8 cellular contexts compared by ENCODE assay signal in genomic region chr14:92040431-92041040, GRCh38. TPM values are rescaled to one million over a fixed set of nuclear protein-coding genes. Genes with fewer than 3 reads are reported as not detected.
A peak's percentile ranks its signal among the peaks of the same experiment; 100 is the strongest.
DNase-seq lines count a peak whose midpoint lies in the region; ATAC-seq and TF ChIP-seq lines count a peak whose summit lies in the region.

No MANE protein-coding gene starts in this region.

- H4K20me1 ChIP-seq in H9 (ENCODE audit: control insufficient read depth, insufficient read depth, insufficient read length) (no peaks in the 10 kb centered on the region), osteoblast (ENCODE audit: insufficient read depth, low read length) (peaks cover 15% of the 10 kb centered on the region)

- H3K4me1 Mint-ChIP-seq in H9 (peaks cover 16 to 18% of the 10 kb centered on the region in 2 experiments), glutamatergic neuron (ENCODE audit: low read depth, unreplicated experiment) (peaks cover 10% of the 10 kb centered on the region)
- H3K4me1 Mint-ChIP-seq in activated T-helper 2 cell treated with anti-CD3 and anti-CD28 coated beads, Interferon-gamma antibody, Interleukin-2, Interleukin-4, amounts not matched to agents 10 μg/mL and 5 μg/mL and 100 μg/mL, durations not matched to agents 14 hours and 24 hours and 36 hours (ENCODE audit: low read depth), result peaks cover 27% of the 10 kb centered on the region

- no peaks in the 10 kb centered on the region; a peak in 1 of 5 replicates for H3K9me3 Mint-ChIP-seq in H9
- no peaks in the 10 kb centered on the region for H3K9me3 Mint-ChIP-seq in activated T-helper 2 cell treated with anti-CD3 and anti-CD28 coated beads, Interferon-gamma antibody, Interleukin-2, Interleukin-4, amounts not matched to agents 10 μg/mL and 5 μg/mL and 100 μg/mL, durations not matched to agents 14 hours and 24 hours and 36 hours
- peaks cover 5% of the 10 kb centered on the region for H3K9me3 Mint-ChIP-seq in glutamatergic neuron (ENCODE audit: unreplicated experiment)

- H3K27ac Mint-ChIP-seq in H9 (peak overlapping the region; percentile 95 to 100 (median 100)), glutamatergic neuron (ENCODE audit: unreplicated experiment) (peak overlapping the region; percentile 97)
- H3K27ac Mint-ChIP-seq in activated T-helper 2 cell treated with anti-CD3 and anti-CD28 coated beads, Interferon-gamma antibody, Interleukin-2, Interleukin-4, amounts not matched to agents 10 μg/mL and 5 μg/mL and 100 μg/mL, durations not matched to agents 14 hours and 24 hours and 36 hours, result peak overlapping the region; percentile 99

- peaks cover 16% of the 10 kb centered on the region; the same call in 1 of the 2 replicates for H3K79me2 ChIP-seq in H9 (ENCODE audit: insufficient read depth, low read length)
- peaks cover 39% of the 10 kb centered on the region for H3K79me2 ChIP-seq in osteoblast (ENCODE audit: insufficient read depth, low read length)

- H2BK5ac ChIP-seq in H9 (ENCODE audit: insufficient read length, low read length), result no peak overlapping the region

- H3K27me3 ChIP-seq in H9 (ENCODE audit: insufficient read depth, low read length) (no peaks in the 10 kb centered on the region), osteoblast (ENCODE audit: insufficient read depth, low read length) (no peaks in the 10 kb centered on the region)

- H3K4me3 Mint-ChIP-seq in H9 (peak overlapping the region; percentile 92 to 96), glutamatergic neuron (ENCODE audit: unreplicated experiment) (peak overlapping the region; percentile 99)
- peak overlapping the region; percentile 97 for H3K4me3 Mint-ChIP-seq in activated T-helper 2 cell treated with anti-CD3 and anti-CD28 coated beads, Interferon-gamma antibody, Interleukin-2, Interleukin-4, amounts not matched to agents 10 μg/mL and 5 μg/mL and 100 μg/mL, durations not matched to agents 14 hours and 24 hours and 36 hours (ENCODE audit: low read depth)

- H3K4me2 ChIP-seq in H9 (ENCODE audit: insufficient read depth, insufficient read length, low read length) (peak overlapping the region; percentile 92), osteoblast (ENCODE audit: insufficient read depth, low read length) (peak overlapping the region; percentile 97)

- H4K91ac ChIP-seq in H9 (ENCODE audit: insufficient read length, low read depth, low read length), result no peak overlapping the region

- no peaks in the 10 kb centered on the region for H3K36me3 ChIP-seq in osteoblast (ENCODE audit: insufficient read depth, low read length)

- peak; percentile 4 for DNase-seq in NCI-H2196 (lab: John Stamatoyannopoulos, UW; ENCODE audit: unreplicated experiment)
- DNase-seq in NCI-H2196 treated with DMSO at 0.1 percent for 48 hours (lab: John Stamatoyannopoulos, UW; ENCODE audit: unreplicated experiment), result no peak
- DNase-seq in H9, result no peak
- peak; percentile 18 for DNase-seq in NCI-H2171 (lab: John Stamatoyannopoulos, UW)
- peak; percentile 21 for DNase-seq in activated T-helper 2 cell treated with anti-CD3 and anti-CD28 coated beads, Interferon-gamma antibody, Interleukin-2, Interleukin-4, amounts not matched to agents 10 μg/mL and 5 μg/mL and 100 μg/mL, durations not matched to agents 14 hours and 24 hours and 36 hours (ENCODE audit: low spot score)
- DNase-seq in glutamatergic neuron, result no peak
- DNase-seq in osteoblast (ENCODE audit: insufficient read length, low spot score, missing footprints), result peak; percentile 79

- peak overlapping the region; percentile 80 for H3K9ac ChIP-seq in H9 (ENCODE audit: extremely low read depth, insufficient read length, low read length)

- no peak overlapping the region for H2BK120ac ChIP-seq in H9 (ENCODE audit: low read depth, low read length, poor library complexity, severe bottlenecking)

- no peak for ATAC-seq in HG03097 (IDR thresholded peaks at IDR 0.05; ENCODE audit: low FRiP score, unreplicated experiment)

- H3K4ac ChIP-seq in H9 (ENCODE audit: low read depth, low read length), result no peak overlapping the region

- 0 out of 2 replicates have a peak overlapping the region, but pooled peaks have one; percentile 80 for H3K14ac ChIP-seq in H9 (ENCODE audit: insufficient read depth, low read length)

- H3K9me3 ChIP-seq in H9 (ENCODE audit: control insufficient read depth, low read depth, low read length) (no peaks in the 10 kb centered on the region), osteoblast (ENCODE audit: low read depth, low read length) (no peaks in the 10 kb centered on the region)

- H3K4me1 ChIP-seq in H9 (ENCODE audit: insufficient read depth, low read length) (no peaks in the 10 kb centered on the region), osteoblast (ENCODE audit: insufficient read depth, low read length) (peaks cover 14% of the 10 kb centered on the region)

- H3K27me3 Mint-ChIP-seq in H9 (ENCODE audit: low read depth) (no peaks in the 10 kb centered on the region), glutamatergic neuron (ENCODE audit: unreplicated experiment) (no peaks in the 10 kb centered on the region)
- no peaks in the 10 kb centered on the region for H3K27me3 Mint-ChIP-seq in activated T-helper 2 cell treated with anti-CD3 and anti-CD28 coated beads, Interferon-gamma antibody, Interleukin-2, Interleukin-4, amounts not matched to agents 10 μg/mL and 5 μg/mL and 100 μg/mL, durations not matched to agents 14 hours and 24 hours and 36 hours (ENCODE audit: low read depth)

- H3K79me1 ChIP-seq in H9 (ENCODE audit: insufficient read depth, low read depth, low read length, poor library complexity, severe bottlenecking), result no peaks in the 10 kb centered on the region

- H4K8ac ChIP-seq in H9 (replicated peaks; ENCODE audit: insufficient read length, low read depth, low read length), result no peak overlapping the region

- intact Hi-C loops in activated T-helper 2 cell treated with anti-CD3 and anti-CD28 coated beads, Interferon-gamma antibody, Interleukin-2, Interleukin-4, amounts not matched to agents 10 μg/mL and 5 μg/mL and 100 μg/mL, durations not matched to agents 14 hours and 24 hours and 36 hours (cut with micrococcal nuclease), result loop anchor here (1.0 to 5.0 kb wide), 4 partner anchors 66 to 530 kb away; partner anchors contain the start of genes ATXN3, CPSF2, NDUFB1 and PPP4R3A

- no peak overlapping the region for H3K56ac ChIP-seq in H9 (ENCODE audit: insufficient read length, low read depth, low read length)

- H2AFZ ChIP-seq in H9 (ENCODE audit: low read length), result no peak overlapping the region
- H2AFZ ChIP-seq in osteoblast (ENCODE audit: low read length), result peak overlapping the region; percentile 81

- H2AK5ac ChIP-seq in H9 (ENCODE audit: insufficient read length, low read length), result no peak overlapping the region

- no peak overlapping the region for H2BK15ac ChIP-seq in H9 (ENCODE audit: low read depth, low read length)

- no peak for TF ChIP-seq CTCF in H9 (conservative IDR thresholded peaks at IDR 0.05)
- TF ChIP-seq CTCF in glutamatergic neuron (IDR thresholded peaks at IDR 0.05; ENCODE audit: partially characterized antibody, unreplicated experiment), result no peak
- no peak for TF ChIP-seq CTCF in osteoblast (IDR thresholded peaks at IDR 0.05; ENCODE audit: extremely low read depth, low read depth, low read length)

- H4K5ac ChIP-seq in H9 (ENCODE audit: insufficient read length, low read depth, low read length), result no peak overlapping the region

- H3K18ac ChIP-seq in H9 (ENCODE audit: insufficient read length, low read depth, low read length), result no peak overlapping the region

- no CpG with 5 or more reads among the region's 13 CpGs for WGBS in H9 (ENCODE audit: extremely low coverage, insufficient read length, low lambda C conversion rate)

- H3K27ac ChIP-seq in H9 (ENCODE audit: insufficient read length, low read depth, low read length) (no peak overlapping the region), osteoblast (ENCODE audit: low read depth, low read length) (peak overlapping the region; percentile 99)

- H3K4me3 ChIP-seq in osteoblast (ENCODE audit: insufficient read depth, low read length), result peak overlapping the region; percentile 73

- H3T11ph ChIP-seq in H9 (ENCODE audit: low read length), result no peak overlapping the region

- H3K23ac ChIP-seq in H9 (ENCODE audit: insufficient read length, low read depth, low read length), result no peak overlapping the region

- peaks cover 0 to 7% (median 0%) of the 10 kb centered on the region in 3 experiments; a peak in 2 of 7 replicates for H3K36me3 Mint-ChIP-seq in H9 (ENCODE audit: insufficient read depth in 1 of 3, low read depth in 3 of 3)
- H3K36me3 Mint-ChIP-seq in activated T-helper 2 cell treated with anti-CD3 and anti-CD28 coated beads, Interferon-gamma antibody, Interleukin-2, Interleukin-4, amounts not matched to agents 10 μg/mL and 5 μg/mL and 100 μg/mL, durations not matched to agents 14 hours and 24 hours and 36 hours (ENCODE audit: low read depth), result peaks cover 24% of the 10 kb centered on the region
- H3K36me3 Mint-ChIP-seq in glutamatergic neuron (ENCODE audit: unreplicated experiment), result no peaks in the 10 kb centered on the region

- no peaks in the 10 kb centered on the region for H3K23me2 ChIP-seq in H9 (ENCODE audit: insufficient read length, low read depth, low read length, poor library complexity, severe bottlenecking)

- no peak overlapping the region for H2BK20ac ChIP-seq in H9 (ENCODE audit: low read depth, low read length, poor library complexity, severe bottlenecking)

- no peak overlapping the region for H2BK12ac ChIP-seq in H9 (ENCODE audit: insufficient read length, low read depth, low read length)

RNA-seq across cellular contexts. Expression of gene TRIP11, which starts 0.7 kb away (rescaled TPM):
- total RNA-seq in H9 (2021) (28.8 and 33.5 TPM in 2 replicates), glutamatergic neuron (ENCODE audit: unreplicated experiment) (33.8 TPM), osteoblast (38.0 and 46.9 TPM in 2 replicates)
- total RNA-seq in activated T-helper 2 cell treated with anti-CD3 and anti-CD28 coated beads, Interferon-gamma antibody, Interleukin-2, Interleukin-4, amounts not matched to agents 10 μg/mL and 5 μg/mL and 100 μg/mL, durations not matched to agents 14 hours and 24 hours and 36 hours, result 37.0 and 41.7 TPM in 2 replicates

Comparison
In these comparisons a context has a peak if more than half of its experiments do, and no peak if none do; other contexts are left out.
1. DNase-seq: peak in NCI-H2196 (single experiment), NCI-H2171 (single experiment), activated T-helper 2 cell treated with anti-CD3 and anti-CD28 coated beads, Interferon-gamma antibody, Interleukin-2, Interleukin-4, amounts not matched to agents 10 μg/mL and 5 μg/mL and 100 μg/mL, durations not matched to agents 14 hours and 24 hours and 36 hours (single experiment) and osteoblast (single experiment); none in NCI-H2196 treated with DMSO at 0.1 percent for 48 hours (single experiment), H9 (single experiment) and glutamatergic neuron (single experiment).
2. Peak in every context shown above with its lines, with median percentiles within 50 percentile points of each other: H3K27ac Mint-ChIP-seq and H3K4me3 Mint-ChIP-seq.